In the genomic region with DNA sequence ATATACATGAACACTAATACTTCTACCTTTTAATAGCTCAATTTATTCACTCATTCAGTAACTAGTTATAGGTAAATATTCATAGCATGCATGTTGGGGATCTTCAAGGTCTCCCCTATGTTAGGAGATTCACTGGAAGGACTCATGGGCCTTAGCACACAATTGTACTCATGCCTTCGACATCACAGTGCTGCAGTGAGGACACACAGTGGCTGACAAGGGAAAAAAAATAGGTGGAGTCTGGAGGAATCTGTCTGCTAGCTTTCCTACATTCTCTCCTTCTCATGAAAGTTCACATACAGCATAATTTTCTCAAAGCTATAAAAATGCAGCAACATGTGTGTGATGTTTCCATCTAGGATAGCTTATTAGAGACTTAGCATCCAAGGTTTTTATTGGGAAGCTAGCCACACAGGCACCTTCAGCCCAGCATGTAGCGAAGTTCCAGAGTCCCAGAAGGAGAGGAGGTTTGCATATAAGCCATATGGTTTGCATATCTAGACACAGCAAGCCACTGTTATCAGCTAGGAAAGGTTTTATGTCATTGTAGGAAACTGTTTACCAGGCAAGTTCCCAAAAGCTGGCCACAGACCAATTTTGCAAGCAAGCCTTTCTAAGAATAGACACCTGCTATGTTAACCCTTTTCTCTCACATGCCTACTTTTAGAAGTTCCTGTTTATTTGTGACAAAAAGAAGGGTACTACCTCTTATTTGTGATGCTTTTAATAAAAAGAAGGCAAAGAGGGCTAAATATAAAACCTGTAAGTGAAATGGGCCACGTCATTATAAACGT, we compare ENCODE assay signal across 11 cellular contexts. TPM values are rescaled to one million over a fixed set of nuclear protein-coding genes. Genes with fewer than 3 reads are reported as not detected.
DNase-seq lines count a peak whose midpoint lies in the region; ATAC-seq, FAIRE-seq and TF ChIP-seq lines count a peak whose summit lies in the region.
"Had no signal": no experiment of that assay in that cellular context is flagged by ENCODE, and none has a peak within 500 bp of the region (broad histone marks: within the 10 kb centered on the region; RNA-seq: fewer than 3 reads in every experiment).

No MANE protein-coding gene starts in this region.

- no peaks in the 10 kb centered on the region for H3K9me3 ChIP-seq in ascending aorta
- H3K9me3 ChIP-seq: Caco-2, sigmoid colon had no signal

- intact Hi-C loops in ascending aorta (cut with DNase I) = no loop called here
- intact Hi-C loops in activated T-helper 2 cell treated with anti-CD3 and anti-CD28 coated beads, Interferon-gamma antibody, Interleukin-2, Interleukin-4, amounts not matched to agents 10 μg/mL and 5 μg/mL and 100 μg/mL, durations not matched to agents 14 hours and 24 hours and 36 hours (cut with micrococcal nuclease) = no loop called here

- no peak for FAIRE-seq in D721Med (lab: Jason Lieb, UNC)

- peaks cover 39% of the 10 kb centered on the region for H3K27me3 Mint-ChIP-seq in stimulated activated naive CD8-positive, alpha-beta T cell treated with anti-CD3 and anti-CD28 coated beads, Interleukin-15, amount 100 ng/mL, for 72 hours
- H3K27me3 Mint-ChIP-seq in activated T-helper 2 cell treated with anti-CD3 and anti-CD28 coated beads, Interferon-gamma antibody, Interleukin-2, Interleukin-4, amounts not matched to agents 10 μg/mL and 5 μg/mL and 100 μg/mL, durations not matched to agents 14 hours and 24 hours and 36 hours (ENCODE audit: low read depth) = peaks cover 17% of the 10 kb centered on the region

- H3K4me1 ChIP-seq in ascending aorta = no peaks in the 10 kb centered on the region
- H3K4me1 ChIP-seq: Caco-2, sigmoid colon had no signal

- ATAC-seq in GM19438 (IDR thresholded peaks at IDR 0.05; ENCODE audit: low read depth, unreplicated experiment) (peak; percentile 60), HG03354 (IDR thresholded peaks at IDR 0.05; ENCODE audit: poor library complexity, severe bottlenecking, unreplicated experiment) (peak; percentile 45)
- ATAC-seq in stimulated activated naive CD8-positive, alpha-beta T cell treated with anti-CD3 and anti-CD28 coated beads, Interleukin-15, amount 100 ng/mL, for 72 hours = no peak

- no peak overlapping the region for H3K27ac Mint-ChIP-seq in stimulated activated naive CD8-positive, alpha-beta T cell treated with anti-CD3 and anti-CD28 coated beads, Interleukin-15, amount 100 ng/mL, for 72 hours
- H3K27ac Mint-ChIP-seq in activated T-helper 2 cell treated with anti-CD3 and anti-CD28 coated beads, Interferon-gamma antibody, Interleukin-2, Interleukin-4, amounts not matched to agents 10 μg/mL and 5 μg/mL and 100 μg/mL, durations not matched to agents 14 hours and 24 hours and 36 hours = no peak overlapping the region
- H3K27ac Mint-ChIP-seq: activated CD8-positive, alpha-beta T cell treated with anti-CD3 and anti-CD28 coated beads, Interleukin-2, amount 10 ng/mL, durations not matched to agents 7 days and 5 days had no signal

- DNase-seq in D721Med (ENCODE audit: insufficient read length, low spot score) (no peak), SK-N-DZ (ENCODE audit: low spot score) (peak; percentile 10), ascending aorta (ENCODE audit: low spot score in 2 of 2) (no peak), HuH-7.5 (ENCODE audit: low spot score) (no peak)
- no peak for DNase-seq in stimulated activated naive CD8-positive, alpha-beta T cell treated with anti-CD3 and anti-CD28 coated beads, Interleukin-15, amount 100 ng/mL, for 72 hours
- DNase-seq in activated T-helper 2 cell treated with anti-CD3 and anti-CD28 coated beads, Interferon-gamma antibody, Interleukin-2, Interleukin-4, amounts not matched to agents 10 μg/mL and 5 μg/mL and 100 μg/mL, durations not matched to agents 14 hours and 24 hours and 36 hours (ENCODE audit: low spot score) = no peak
- DNase-seq: sigmoid colon had no signal

- no peaks in the 10 kb centered on the region for H3K9me3 Mint-ChIP-seq in stimulated activated naive CD8-positive, alpha-beta T cell treated with anti-CD3 and anti-CD28 coated beads, Interleukin-15, amount 100 ng/mL, for 72 hours
- no peaks in the 10 kb centered on the region for H3K9me3 Mint-ChIP-seq in activated T-helper 2 cell treated with anti-CD3 and anti-CD28 coated beads, Interferon-gamma antibody, Interleukin-2, Interleukin-4, amounts not matched to agents 10 μg/mL and 5 μg/mL and 100 μg/mL, durations not matched to agents 14 hours and 24 hours and 36 hours

- H3K4me1 Mint-ChIP-seq in stimulated activated naive CD8-positive, alpha-beta T cell treated with anti-CD3 and anti-CD28 coated beads, Interleukin-15, amount 100 ng/mL, for 72 hours = peaks cover 8% of the 10 kb centered on the region
- H3K4me1 Mint-ChIP-seq in activated T-helper 2 cell treated with anti-CD3 and anti-CD28 coated beads, Interferon-gamma antibody, Interleukin-2, Interleukin-4, amounts not matched to agents 10 μg/mL and 5 μg/mL and 100 μg/mL, durations not matched to agents 14 hours and 24 hours and 36 hours (ENCODE audit: low read depth) = peaks cover 6% of the 10 kb centered on the region

- peak; percentile 1 for TF ChIP-seq CTCF in D721Med (IDR thresholded peaks at IDR 0.05; ENCODE audit: insufficient read depth, missing control alignments)
- TF ChIP-seq CTCF in ascending aorta (IDR thresholded peaks at IDR 0.05) = no peak

- no peak overlapping the region for H3K27ac ChIP-seq in ascending aorta
- H3K27ac ChIP-seq: sigmoid colon had no signal

- H3K4me3 Mint-ChIP-seq in stimulated activated naive CD8-positive, alpha-beta T cell treated with anti-CD3 and anti-CD28 coated beads, Interleukin-15, amount 100 ng/mL, for 72 hours = no peak overlapping the region
- H3K4me3 Mint-ChIP-seq in activated T-helper 2 cell treated with anti-CD3 and anti-CD28 coated beads, Interferon-gamma antibody, Interleukin-2, Interleukin-4, amounts not matched to agents 10 μg/mL and 5 μg/mL and 100 μg/mL, durations not matched to agents 14 hours and 24 hours and 36 hours (ENCODE audit: low read depth) = no peak overlapping the region
- H3K4me3 Mint-ChIP-seq: activated CD8-positive, alpha-beta T cell treated with anti-CD3 and anti-CD28 coated beads, Interleukin-2, amount 10 ng/mL, durations not matched to agents 7 days and 5 days had no signal

- H3K4me3 ChIP-seq in ascending aorta = no peak overlapping the region
- H3K4me3 ChIP-seq: sigmoid colon had no signal

- H3K36me3 Mint-ChIP-seq in activated T-helper 2 cell treated with anti-CD3 and anti-CD28 coated beads, Interferon-gamma antibody, Interleukin-2, Interleukin-4, amounts not matched to agents 10 μg/mL and 5 μg/mL and 100 μg/mL, durations not matched to agents 14 hours and 24 hours and 36 hours (ENCODE audit: low read depth) = no peaks in the 10 kb centered on the region

- H3K27me3 ChIP-seq in ascending aorta = no peaks in the 10 kb centered on the region
- H3K27me3 ChIP-seq: sigmoid colon had no signal

- no peaks in the 10 kb centered on the region for H3K36me3 ChIP-seq in ascending aorta
- H3K36me3 ChIP-seq: sigmoid colon had no signal

RNA-seq across cellular contexts. Expression of gene MORC1, which starts 46.4 kb away (rescaled TPM):
- polyA plus RNA-seq in SK-N-DZ (2014; cell fraction: cytosol; rRNA removed) = not detected in 2 replicates
- not detected in 2 replicates for polyA plus RNA-seq in SK-N-DZ (2014; cell fraction: nucleus; rRNA removed)
- total RNA-seq in ascending aorta = not detected
- not detected in 2 replicates for total RNA-seq in activated T-helper 2 cell treated with anti-CD3 and anti-CD28 coated beads, Interferon-gamma antibody, Interleukin-2, Interleukin-4, amounts not matched to agents 10 μg/mL and 5 μg/mL and 100 μg/mL, durations not matched to agents 14 hours and 24 hours and 36 hours
- total RNA-seq: activated CD8-positive, alpha-beta T cell treated with anti-CD3 and anti-CD28 coated beads, Interleukin-2, amount 10 ng/mL, durations not matched to agents 7 days and 5 days; Caco-2; sigmoid colon had no signal
